In the genomic region with DNA sequence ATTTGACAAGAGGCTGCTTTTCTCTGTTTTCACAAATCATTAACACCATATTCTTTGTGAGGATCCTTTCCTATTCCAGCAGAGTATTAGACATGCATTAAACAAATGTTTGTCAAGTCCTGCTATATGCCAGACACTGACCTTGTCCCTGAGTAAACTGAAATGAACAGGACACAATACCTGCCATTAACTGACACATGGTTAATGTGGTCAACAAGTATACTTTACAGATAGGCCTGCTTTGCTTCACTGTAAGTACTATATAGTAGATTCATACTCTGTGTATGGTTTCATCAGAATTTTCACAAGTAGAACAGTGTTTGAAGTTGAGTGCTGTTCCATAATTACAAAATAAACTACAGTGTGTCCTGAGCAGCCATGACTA, we compare ENCODE assay signal across 1 cellular context.
TF ChIP-seq lines count a peak whose summit lies in the region.

No MANE protein-coding gene starts in this region.

TF ChIP-seq in HepG2, 621 proteins besides CTCF, POLR2A, EP300 and RAD21 (continued from another document and continues in another):
- peak in 1 of 2 experiments; percentile 55; a peak in 2 of 4 replicates for TF ChIP-seq KLF16 (CRISPR knock-in tag; IDR thresholded peaks at IDR 0.05)
- TF ChIP-seq ZNF75D (CRISPR knock-in tag; IDR thresholded peaks at IDR 0.05; ENCODE audit: borderline replicate concordance) = no peak
- TF ChIP-seq ZNF337 (CRISPR knock-in tag; IDR thresholded peaks at IDR 0.05; ENCODE audit: borderline replicate concordance, low read depth) = no peak
- TF ChIP-seq PAF1 (CRISPR knock-in tag; IDR thresholded peaks at IDR 0.05) = no peak
- no peak for TF ChIP-seq ZNF549 (CRISPR knock-in tag; IDR thresholded peaks at IDR 0.05)
- TF ChIP-seq ZNF770 (CRISPR knock-in tag; IDR thresholded peaks at IDR 0.05) = no peak
- peak; percentile 49; the same call in 1 of the 2 replicates for TF ChIP-seq ZBTB20 (CRISPR knock-in tag; IDR thresholded peaks at IDR 0.05; ENCODE audit: borderline replicate concordance, low read depth)
- no peak for TF ChIP-seq UBTF (CRISPR knock-in tag; IDR thresholded peaks at IDR 0.05)
- no peak for TF ChIP-seq ZNF274 (CRISPR knock-in tag; IDR thresholded peaks at IDR 0.05)
- no peak for TF ChIP-seq MAFG (CRISPR knock-in tag; IDR thresholded peaks at IDR 0.05)
- TF ChIP-seq NR2F1 (CRISPR knock-in tag; IDR thresholded peaks at IDR 0.05) = no peak
- TF ChIP-seq ZNF230 (CRISPR knock-in tag; IDR thresholded peaks at IDR 0.05) = no peak
- no peak for TF ChIP-seq ZNF235 (CRISPR knock-in tag; IDR thresholded peaks at IDR 0.05; ENCODE audit: borderline replicate concordance)
- TF ChIP-seq, protein P1, sequence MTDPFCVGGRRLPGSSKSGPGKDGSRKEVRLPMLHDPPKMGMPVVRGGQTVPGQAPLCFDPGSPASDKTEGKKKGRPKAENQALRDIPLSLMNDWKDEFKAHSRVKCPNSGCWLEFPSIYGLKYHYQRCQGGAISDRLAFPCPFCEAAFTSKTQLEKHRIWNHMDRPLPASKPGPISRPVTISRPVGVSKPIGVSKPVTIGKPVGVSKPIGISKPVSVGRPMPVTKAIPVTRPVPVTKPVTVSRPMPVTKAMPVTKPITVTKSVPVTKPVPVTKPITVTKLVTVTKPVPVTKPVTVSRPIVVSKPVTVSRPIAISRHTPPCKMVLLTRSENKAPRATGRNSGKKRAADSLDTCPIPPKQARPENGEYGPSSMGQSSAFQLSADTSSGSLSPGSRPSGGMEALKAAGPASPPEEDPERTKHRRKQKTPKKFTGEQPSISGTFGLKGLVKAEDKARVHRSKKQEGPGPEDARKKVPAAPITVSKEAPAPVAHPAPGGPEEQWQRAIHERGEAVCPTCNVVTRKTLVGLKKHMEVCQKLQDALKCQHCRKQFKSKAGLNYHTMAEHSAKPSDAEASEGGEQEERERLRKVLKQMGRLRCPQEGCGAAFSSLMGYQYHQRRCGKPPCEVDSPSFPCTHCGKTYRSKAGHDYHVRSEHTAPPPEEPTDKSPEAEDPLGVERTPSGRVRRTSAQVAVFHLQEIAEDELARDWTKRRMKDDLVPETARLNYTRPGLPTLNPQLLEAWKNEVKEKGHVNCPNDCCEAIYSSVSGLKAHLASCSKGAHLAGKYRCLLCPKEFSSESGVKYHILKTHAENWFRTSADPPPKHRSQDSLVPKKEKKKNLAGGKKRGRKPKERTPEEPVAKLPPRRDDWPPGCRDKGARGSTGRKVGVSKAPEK (CRISPR knock-in tag; IDR thresholded peaks at IDR 0.05; ENCODE audit: borderline replicate concordance) = no peak
- TF ChIP-seq ZFP37 (CRISPR knock-in tag; IDR thresholded peaks at IDR 0.05; ENCODE audit: borderline replicate concordance) = no peak
- TF ChIP-seq ZNF17 (CRISPR knock-in tag; IDR thresholded peaks at IDR 0.05) = no peak
- TF ChIP-seq JDP2 (CRISPR knock-in tag; IDR thresholded peaks at IDR 0.05; ENCODE audit: borderline replicate concordance) = no peak
- TF ChIP-seq KLF12 (CRISPR knock-in tag; IDR thresholded peaks at IDR 0.05; ENCODE audit: borderline replicate concordance) = no peak
- TF ChIP-seq MLXIP (CRISPR knock-in tag; IDR thresholded peaks at IDR 0.05; ENCODE audit: borderline replicate concordance) = no peak
- TF ChIP-seq ZNF431 (CRISPR knock-in tag; IDR thresholded peaks at IDR 0.05; ENCODE audit: borderline replicate concordance, low read depth) = no peak
- TF ChIP-seq, protein P2, sequence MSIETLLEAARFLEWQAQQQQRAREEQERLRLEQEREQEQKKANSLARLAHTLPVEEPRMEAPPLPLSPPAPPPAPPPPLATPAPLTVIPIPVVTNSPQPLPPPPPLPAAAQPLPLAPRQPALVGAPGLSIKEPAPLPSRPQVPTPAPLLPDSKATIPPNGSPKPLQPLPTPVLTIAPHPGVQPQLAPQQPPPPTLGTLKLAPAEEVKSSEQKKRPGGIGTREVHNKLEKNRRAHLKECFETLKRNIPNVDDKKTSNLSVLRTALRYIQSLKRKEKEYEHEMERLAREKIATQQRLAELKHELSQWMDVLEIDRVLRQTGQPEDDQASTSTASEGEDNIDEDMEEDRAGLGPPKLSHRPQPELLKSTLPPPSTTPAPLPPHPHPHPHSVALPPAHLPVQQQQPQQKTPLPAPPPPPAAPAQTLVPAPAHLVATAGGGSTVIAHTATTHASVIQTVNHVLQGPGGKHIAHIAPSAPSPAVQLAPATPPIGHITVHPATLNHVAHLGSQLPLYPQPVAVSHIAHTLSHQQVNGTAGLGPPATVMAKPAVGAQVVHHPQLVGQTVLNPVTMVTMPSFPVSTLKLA (IDR thresholded peaks at IDR 0.05) = 0 out of 2 replicates have a peak, but pooled peaks have one; percentile 11
- peak; percentile 31; the same call in 1 of the 2 replicates for TF ChIP-seq HNF4A (CRISPR knock-in tag; IDR thresholded peaks at IDR 0.05)
- TF ChIP-seq ZNF362 (CRISPR knock-in tag; IDR thresholded peaks at IDR 0.05; ENCODE audit: borderline replicate concordance) = no peak
- no peak for TF ChIP-seq TBX2 (CRISPR knock-in tag; IDR thresholded peaks at IDR 0.05; ENCODE audit: borderline replicate concordance)
- no peak for TF ChIP-seq HOXD1 (CRISPR knock-in tag; IDR thresholded peaks at IDR 0.05)
- TF ChIP-seq NRL (CRISPR knock-in tag; IDR thresholded peaks at IDR 0.05; ENCODE audit: borderline replicate concordance) = no peak
- TF ChIP-seq FOXA1 (IDR thresholded peaks at IDR 0.05) = no peak
- peak; percentile 71 for TF ChIP-seq FOXA1 (CRISPR knock-in tag; IDR thresholded peaks at IDR 0.05)
- TF ChIP-seq ZNF777 (CRISPR knock-in tag; IDR thresholded peaks at IDR 0.05) = no peak
- peak; percentile 76 for TF ChIP-seq GATAD2A (CRISPR knock-in tag; IDR thresholded peaks at IDR 0.05)
- no peak for TF ChIP-seq RORA (CRISPR knock-in tag; IDR thresholded peaks at IDR 0.05)
- TF ChIP-seq NR2F6 (IDR thresholded peaks at IDR 0.05) = no peak
- TF ChIP-seq NR2F6 (CRISPR knock-in tag; IDR thresholded peaks at IDR 0.05) = peak; percentile 49; the same call in 1 of the 2 replicates
- no peak for TF ChIP-seq TARDBP (CRISPR knock-in tag; IDR thresholded peaks at IDR 0.05)
- TF ChIP-seq ZNF224 (CRISPR knock-in tag; IDR thresholded peaks at IDR 0.05) = no peak
- TF ChIP-seq, protein P3, sequence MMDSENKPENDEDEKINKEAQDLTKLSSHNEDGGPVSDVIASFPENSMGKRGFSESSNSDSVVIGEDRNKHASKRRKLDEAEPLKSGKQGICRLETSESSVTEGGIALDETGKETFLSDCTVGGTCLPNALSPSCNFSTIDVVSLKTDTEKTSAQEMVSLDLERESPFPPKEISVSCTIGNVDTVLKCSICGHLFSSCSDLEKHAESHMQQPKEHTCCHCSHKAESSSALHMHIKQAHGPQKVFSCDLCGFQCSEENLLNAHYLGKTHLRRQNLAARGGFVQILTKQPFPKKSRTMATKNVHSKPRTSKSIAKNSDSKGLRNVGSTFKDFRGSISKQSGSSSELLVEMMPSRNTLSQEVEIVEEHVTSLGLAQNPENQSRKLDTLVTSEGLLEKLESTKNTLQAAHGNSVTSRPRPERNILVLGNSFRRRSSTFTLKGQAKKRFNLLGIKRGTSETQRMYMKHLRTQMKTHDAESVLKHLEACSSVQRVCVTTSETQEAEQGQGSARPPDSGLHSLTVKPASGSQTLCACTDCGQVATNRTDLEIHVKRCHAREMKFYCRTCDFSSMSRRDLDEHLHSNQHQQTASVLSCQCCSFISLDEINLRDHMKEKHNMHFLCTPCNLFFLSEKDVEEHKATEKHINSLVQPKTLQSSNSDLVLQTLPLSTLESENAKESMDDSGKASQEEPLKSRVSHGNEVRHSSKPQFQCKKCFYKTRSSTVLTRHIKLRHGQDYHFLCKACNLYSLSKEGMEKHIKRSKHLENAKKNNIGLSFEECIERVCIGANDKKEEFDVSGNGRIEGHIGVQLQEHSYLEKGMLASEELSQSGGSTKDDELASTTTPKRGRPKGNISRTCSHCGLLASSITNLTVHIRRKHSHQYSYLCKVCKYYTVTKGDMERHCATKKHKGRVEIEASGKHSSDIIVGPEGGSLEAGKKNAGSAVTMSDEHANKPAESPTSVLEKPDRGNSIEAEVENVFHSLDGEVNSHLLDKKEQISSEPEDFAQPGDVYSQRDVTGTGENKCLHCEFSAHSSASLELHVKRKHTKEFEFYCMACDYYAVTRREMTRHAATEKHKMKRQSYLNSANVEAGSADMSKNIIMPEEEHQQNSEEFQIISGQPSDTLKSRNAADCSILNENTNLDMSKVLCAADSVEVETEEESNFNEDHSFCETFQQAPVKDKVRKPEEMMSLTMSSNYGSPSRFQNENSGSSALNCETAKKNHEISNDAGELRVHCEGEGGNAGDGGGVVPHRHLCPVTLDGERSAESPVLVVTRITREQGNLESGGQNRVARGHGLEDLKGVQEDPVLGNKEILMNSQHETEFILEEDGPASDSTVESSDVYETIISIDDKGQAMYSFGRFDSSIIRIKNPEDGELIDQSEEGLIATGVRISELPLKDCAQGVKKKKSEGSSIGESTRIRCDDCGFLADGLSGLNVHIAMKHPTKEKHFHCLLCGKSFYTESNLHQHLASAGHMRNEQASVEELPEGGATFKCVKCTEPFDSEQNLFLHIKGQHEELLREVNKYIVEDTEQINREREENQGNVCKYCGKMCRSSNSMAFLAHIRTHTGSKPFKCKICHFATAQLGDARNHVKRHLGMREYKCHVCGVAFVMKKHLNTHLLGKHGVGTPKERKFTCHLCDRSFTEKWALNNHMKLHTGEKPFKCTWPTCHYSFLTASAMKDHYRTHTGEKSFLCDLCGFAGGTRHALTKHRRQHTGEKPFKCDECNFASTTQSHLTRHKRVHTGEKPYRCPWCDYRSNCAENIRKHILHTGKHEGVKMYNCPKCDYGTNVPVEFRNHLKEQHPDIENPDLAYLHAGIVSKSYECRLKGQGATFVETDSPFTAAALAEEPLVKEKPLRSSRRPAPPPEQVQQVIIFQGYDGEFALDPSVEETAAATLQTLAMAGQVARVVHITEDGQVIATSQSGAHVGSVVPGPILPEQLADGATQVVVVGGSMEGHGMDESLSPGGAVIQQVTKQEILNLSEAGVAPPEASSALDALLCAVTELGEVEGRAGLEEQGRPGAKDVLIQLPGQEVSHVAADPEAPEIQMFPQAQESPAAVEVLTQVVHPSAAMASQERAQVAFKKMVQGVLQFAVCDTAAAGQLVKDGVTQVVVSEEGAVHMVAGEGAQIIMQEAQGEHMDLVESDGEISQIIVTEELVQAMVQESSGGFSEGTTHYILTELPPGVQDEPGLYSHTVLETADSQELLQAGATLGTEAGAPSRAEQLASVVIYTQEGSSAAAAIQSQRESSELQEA (CRISPR knock-in tag; IDR thresholded peaks at IDR 0.05; ENCODE audit: not compliant biosample characterization) = no peak
